ENCODE assay signal across 17 cellular contexts in the genomic region with DNA sequence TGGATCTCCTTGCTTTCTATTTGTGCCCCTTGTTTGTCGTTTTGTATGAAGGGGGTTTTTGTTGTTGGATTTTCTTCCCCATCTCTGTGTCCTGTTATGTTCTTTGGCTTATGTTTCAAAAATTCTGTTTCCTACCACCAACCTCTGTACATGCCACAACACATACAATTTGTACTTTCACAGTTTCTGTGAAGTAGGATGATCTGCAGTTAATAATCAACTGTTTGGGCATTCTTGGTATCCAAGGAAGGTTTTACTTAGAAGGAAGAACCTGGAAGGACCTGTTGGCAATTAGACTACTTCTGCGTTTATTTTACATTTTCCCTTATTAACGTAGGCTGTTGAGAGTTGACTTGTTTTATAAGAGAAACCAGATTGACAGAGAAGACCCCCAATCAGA. TPM values are rescaled to one million over a fixed set of nuclear protein-coding genes. Genes with fewer than 3 reads are reported as not detected.
DNase-seq lines count a peak whose midpoint lies in the region; ATAC-seq, FAIRE-seq and TF ChIP-seq lines count a peak whose summit lies in the region.
"Had no signal": no experiment of that assay in that cellular context is flagged by ENCODE, and none has a peak within 500 bp of the region (broad histone marks: within the 10 kb centered on the region; RNA-seq: fewer than 3 reads in every experiment).

No MANE protein-coding gene starts in this region.

- POLR2A ChIA-PET in HepG2 (lab: Yijun Ruan, JAX) = interaction anchor here (1.5 to 1.7 kb wide), 2 partner anchors 9 to 43 kb away, joined by 6 to 8 read pairs; a partner anchor contains a TSS

- no peak for TF ChIP-seq POLR2A in HepG2 (IDR thresholded peaks at IDR 0.05; ENCODE audit: insufficient read depth in 1 of 2, low read depth in 2 of 2, low read length in 2 of 2)
- no peak for TF ChIP-seq POLR2A in right lobe of liver (IDR thresholded peaks at IDR 0.05)
- TF ChIP-seq POLR2A in breast epithelium (IDR thresholded peaks at IDR 0.05) = no peak
- no peak for TF ChIP-seq POLR2A in gastroesophageal sphincter (IDR thresholded peaks at IDR 0.05)

- CTCF ChIA-PET in HepG2 (lab: Yijun Ruan, JAX; ENCODE audit: low intra/inter-chr PET ratio, low total read pairs) = no interaction called here

- H3K4me1 ChIP-seq in HepG2 (ENCODE audit: insufficient read depth, low read length) = peaks cover 99% of the 10 kb centered on the region
- peaks cover 2 to 89% (median 26%) of the 10 kb centered on the region in 4 donors for H3K4me1 ChIP-seq in right lobe of liver
- H3K4me1 ChIP-seq in breast epithelium = peaks cover 1 to 17% of the 10 kb centered on the region in 2 donors
- peaks cover 9% of the 10 kb centered on the region for H3K4me1 ChIP-seq in urinary bladder (ENCODE audit: insufficient read depth)
- H3K4me1 ChIP-seq in gastroesophageal sphincter = peaks cover 37 to 100% (median 49%) of the 10 kb centered on the region in 3 donors

- H3K27me3 ChIP-seq in HepG2 (ENCODE audit: control insufficient read depth in 1 of 2, insufficient read depth in 2 of 2, low read length in 2 of 2) (no peaks in the 10 kb centered on the region), right lobe of liver (no peaks in the 10 kb centered on the region), breast epithelium (no peaks in the 10 kb centered on the region), gastroesophageal sphincter (no peaks in the 10 kb centered on the region)

- no peak for TF ChIP-seq RAD21 in HepG2 (CRISPR knock-in tag; IDR thresholded peaks at IDR 0.05)

- no peak for TF ChIP-seq CTCF in HepG2 (CRISPR knock-in tag; IDR thresholded peaks at IDR 0.05)
- no peak for TF ChIP-seq CTCF in right lobe of liver (IDR thresholded peaks at IDR 0.05)
- no peak for TF ChIP-seq CTCF in breast epithelium (IDR thresholded peaks at IDR 0.05)
- no peak for TF ChIP-seq CTCF in gastroesophageal sphincter (IDR thresholded peaks at IDR 0.05)

- ATAC-seq in HepG2 (no peak), right lobe of liver (no peak), gastroesophageal sphincter (no peak)
- ATAC-seq: left cardiac atrium had no signal

- no peak for FAIRE-seq in HepG2 (lab: Jason Lieb, UNC)

- peaks cover 98% of the 10 kb centered on the region for H4K20me1 ChIP-seq in HepG2 (ENCODE audit: insufficient read depth, low read length)

- peaks cover 0 to 6% of the 10 kb centered on the region in 2 experiments; a peak in 1 of 5 replicates for H3K36me3 ChIP-seq in HepG2 (replicated peaks in 1 of 2; ENCODE audit: control insufficient read depth in 1 of 2, insufficient read depth in 2 of 2, low read length in 2 of 2)
- H3K36me3 ChIP-seq in right lobe of liver = no peaks in the 10 kb centered on the region
- H3K36me3 ChIP-seq in breast epithelium = no peaks in the 10 kb centered on the region
- H3K36me3 ChIP-seq in urinary bladder (ENCODE audit: insufficient read depth) = no peaks in the 10 kb centered on the region
- no peaks in the 10 kb centered on the region for H3K36me3 ChIP-seq in gastroesophageal sphincter

- intact Hi-C loops in HepG2 (cut with micrococcal nuclease; ENCODE audit: unreplicated experiment) (no loop called here), right lobe of liver (cut with DNase I) (no loop called here), breast epithelium (cut with DNase I; ENCODE audit: low total_unique reads) (no loop called here)

- H3K4me3 ChIP-seq in HepG2 (replicated peaks in 1 of 3; ENCODE audit: insufficient read depth in 1 of 3, low read depth in 2 of 3, low read length in 3 of 3) = no peak overlapping the region
- no peak overlapping the region for H3K4me3 ChIP-seq in right lobe of liver
- no peak overlapping the region for H3K4me3 ChIP-seq in breast epithelium
- H3K4me3 ChIP-seq in urinary bladder (ENCODE audit: low read depth, low read length) = no peak overlapping the region
- no peak overlapping the region for H3K4me3 ChIP-seq in gastroesophageal sphincter
- H3K4me3 ChIP-seq: skin epidermis had no signal

- BruUV-seq in HepG2 (replicated peaks; lab: Mats Ljungman, UMichigan) = no TSS peak

- no peaks in the 10 kb centered on the region for H3K9me3 ChIP-seq in HepG2 (ENCODE audit: low read length)
- no peaks in the 10 kb centered on the region for H3K9me3 ChIP-seq in right lobe of liver
- H3K9me3 ChIP-seq in breast epithelium = no peaks in the 10 kb centered on the region
- H3K9me3 ChIP-seq in gastroesophageal sphincter = no peaks in the 10 kb centered on the region

- H2AFZ ChIP-seq in HepG2 (ENCODE audit: low read length) = no peak overlapping the region

- peaks cover 99% of the 10 kb centered on the region for H3K79me2 ChIP-seq in HepG2 (ENCODE audit: insufficient read depth, low read length)

- TF ChIP-seq EP300 in HepG2 (IDR thresholded peaks at IDR 0.05; ENCODE audit: low read depth in 2 of 2, low read length in 2 of 2) (no peak), HepG2 (CRISPR knock-in tag; IDR thresholded peaks at IDR 0.05; ENCODE audit: borderline replicate concordance) (no peak), gastroesophageal sphincter (IDR thresholded peaks at IDR 0.05) (no peak)

- peak overlapping the region; percentile 30; the same call in 1 of the 2 replicates for H3K4me2 ChIP-seq in HepG2 (ENCODE audit: low read depth, low read length)

- H3K27ac ChIP-seq in HepG2 (ENCODE audit: extremely low read length, insufficient read depth, low read length) (no peak overlapping the region), right lobe of liver (no peak overlapping the region), breast epithelium (peak overlapping the region; percentile 2 to 54), urinary bladder (ENCODE audit: low read depth) (peak overlapping the region; percentile 23), gastroesophageal sphincter (peak overlapping the region in 1 of 4 donors; percentile 21)
- H3K27ac ChIP-seq: HL-60 had no signal

- in situ Hi-C loops in HepG2 (cut with HindIII; ENCODE audit: extremely low pct_ligation_motif_present, low pct_unique_long_range_greater_than_20kb) = no loop called here

- DNase-seq in HepG2 (ENCODE audit: low spot score) = no peak
- no peak for DNase-seq in right lobe of liver
- DNase-seq in breast epithelium (ENCODE audit: low spot score in 2 of 2) = no peak
- peak; percentile 28 for DNase-seq in left kidney (ENCODE audit: low read depth, low spot score)
- no peak for DNase-seq in NCI-H2227 treated with DMSO at 0.1 percent for 48 hours (lab: John Stamatoyannopoulos, UW)
- DNase-seq in GM03348 (ENCODE audit: low spot score) = no peak
- DNase-seq: activated CD4-positive, alpha-beta T cell treated with anti-CD3 and anti-CD28 coated beads, Interleukin-2, amount 50 U/mL, for 48 hours; effector memory CD4-positive, alpha-beta T cell; left cardiac atrium; naive B cell; NCI-H2081 treated with DMSO at 0.1 percent for 48 hours; SHP77 treated with DMSO at 0.1 percent for 48 hours; substantia nigra had no signal

- no peak overlapping the region for H3K9ac ChIP-seq in HepG2 (ENCODE audit: insufficient read depth, low read depth, low read length)

- 48% methylated on average over 3 of the region's 3 CpGs for WGBS in HepG2 (ENCODE audit: low lambda C conversion rate)
- WGBS in right lobe of liver (ENCODE audit: insufficient coverage, low coverage, low lambda C conversion rate, missing lambda C conversion rate) = 38% methylated on average over 3 of the region's 3 CpGs
- 55% methylated on average over 3 of the region's 3 CpGs for WGBS in urinary bladder
- WGBS in gastroesophageal sphincter (ENCODE audit: low coverage in 1 of 2), 2 donors = 30 to 49% methylated on average over 3 of the region's 3 CpGs

RNA-seq across cellular contexts. Expression of a gene that starts 8.3 kb away (rescaled TPM):
- total RNA-seq in HepG2 (2016; rRNA removed; fragmentation: Illumina TruSeq; extraction: Trizol) = 40.6 and 46.8 TPM in 2 replicates
- 26.3 and 27.9 TPM in 2 replicates for total RNA-seq in HepG2 (2016; cell fraction: cytosol; rRNA removed; fragmentation: Illumina TruSeq; extraction: Trizol; ENCODE audit: low read depth)
- total RNA-seq in HepG2 (2016; cell fraction: insoluble cytoplasmic fraction; rRNA removed; fragmentation: Illumina TruSeq; extraction: Trizol) = 35.8 and 43.9 TPM in 2 replicates
- 26.2 and 27.3 TPM in 2 replicates for total RNA-seq in HepG2 (2016; cell fraction: membrane; rRNA removed; fragmentation: Illumina TruSeq; extraction: Trizol)
- total RNA-seq in HepG2 (2016; cell fraction: nucleus; rRNA removed; fragmentation: Illumina TruSeq; extraction: Trizol) = 98.3 and 114 TPM in 2 replicates
- 79.8 and 95.8 TPM in 2 replicates for polyA plus RNA-seq in HepG2 (2011; rRNA removed)
- 26.9 and 32.4 TPM in 2 replicates for polyA plus RNA-seq in HepG2 (2011; cell fraction: cytosol; rRNA removed)
- 146 and 182 TPM in 2 replicates for polyA plus RNA-seq in HepG2 (2011; cell fraction: nucleus; rRNA removed)
- polyA plus RNA-seq in HepG2 (2012) = 71.2 and 71.4 TPM in 2 replicates
- 1.9 and 2.5 TPM in 2 replicates for polyA plus RNA-seq in HepG2 (2016; cell fraction: cytosol; fragmentation: Illumina TruSeq; extraction: Trizol; ENCODE audit: low read depth)
- 30.4 and 34.5 TPM in 2 replicates for polyA plus RNA-seq in HepG2 (2016; cell fraction: insoluble cytoplasmic fraction; fragmentation: Illumina TruSeq; extraction: Trizol; ENCODE audit: low read depth)
- polyA plus RNA-seq in HepG2 (2016; cell fraction: membrane; fragmentation: Illumina TruSeq; extraction: Trizol; ENCODE audit: low read depth) = 7.4 and 7.5 TPM in 2 replicates
- 137 and 159 TPM in 2 replicates for polyA plus RNA-seq in HepG2 (2016; cell fraction: nucleus; fragmentation: Illumina TruSeq; extraction: Trizol; ENCODE audit: insufficient read depth, low read depth)
- 83.8 and 106 TPM in 2 replicates for polyA minus RNA-seq in HepG2 (2011; rRNA and poly(A)+ RNA removed; ENCODE audit: low replicate concordance)
- 48.4 and 58.5 TPM in 2 replicates for polyA minus RNA-seq in HepG2 (2011; cell fraction: cytosol; rRNA and poly(A)+ RNA removed)
- polyA minus RNA-seq in HepG2 (2011; cell fraction: nucleus; rRNA and poly(A)+ RNA removed) = 243 and 288 TPM in 2 replicates
- 10 to 100 TPM; 38.7 to 71.4 (median 52.3) TPM for total RNA-seq in right lobe of liver
- total RNA-seq in breast epithelium = 100 to 1,000 TPM in 2 of 3 donors, 10 to 100 TPM in 1; 63.0 to 135 (median 118) TPM
- 119 TPM for total RNA-seq in urinary bladder
- 39.7 TPM for polyA plus RNA-seq in urinary bladder
- total RNA-seq in gastroesophageal sphincter = 10 to 100 TPM; 51.5 to 95.3 (median 76.8) TPM

RNA-seq across cellular contexts. Expression of a gene that starts 42.9 kb away (rescaled TPM):
- 44.1 and 62.4 TPM in 2 replicates for total RNA-seq in HepG2 (2016; rRNA removed; fragmentation: Illumina TruSeq; extraction: Trizol)
- 10.2 and 11.1 TPM in 2 replicates for total RNA-seq in HepG2 (2016; cell fraction: cytosol; rRNA removed; fragmentation: Illumina TruSeq; extraction: Trizol; ENCODE audit: low read depth)
- total RNA-seq in HepG2 (2016; cell fraction: insoluble cytoplasmic fraction; rRNA removed; fragmentation: Illumina TruSeq; extraction: Trizol) = 47.7 and 61.2 TPM in 2 replicates
- 24.6 and 30.2 TPM in 2 replicates for total RNA-seq in HepG2 (2016; cell fraction: membrane; rRNA removed; fragmentation: Illumina TruSeq; extraction: Trizol)
- total RNA-seq in HepG2 (2016; cell fraction: nucleus; rRNA removed; fragmentation: Illumina TruSeq; extraction: Trizol) = 22.3 and 26.8 TPM in 2 replicates
- polyA plus RNA-seq in HepG2 (2011; rRNA removed) = 27.5 and 31.2 TPM in 2 replicates
- polyA plus RNA-seq in HepG2 (2011; cell fraction: cytosol; rRNA removed) = 18.8 and 24.9 TPM in 2 replicates
- polyA plus RNA-seq in HepG2 (2011; cell fraction: nucleus; rRNA removed) = 16.7 and 17.6 TPM in 2 replicates
- 27.5 and 34.5 TPM in 2 replicates for polyA plus RNA-seq in HepG2 (2012)
- 4.9 and 5.9 TPM in 2 replicates for polyA plus RNA-seq in HepG2 (2016; cell fraction: cytosol; fragmentation: Illumina TruSeq; extraction: Trizol; ENCODE audit: low read depth)
- polyA plus RNA-seq in HepG2 (2016; cell fraction: insoluble cytoplasmic fraction; fragmentation: Illumina TruSeq; extraction: Trizol; ENCODE audit: low read depth) = 49.5 and 53.5 TPM in 2 replicates
- polyA plus RNA-seq in HepG2 (2016; cell fraction: membrane; fragmentation: Illumina TruSeq; extraction: Trizol; ENCODE audit: low read depth) = 11.9 and 13.1 TPM in 2 replicates
- 29.7 and 33.3 TPM in 2 replicates for polyA plus RNA-seq in HepG2 (2016; cell fraction: nucleus; fragmentation: Illumina TruSeq; extraction: Trizol; ENCODE audit: insufficient read depth, low read depth)
- 39.3 and 55.9 TPM in 2 replicates for polyA minus RNA-seq in HepG2 (2011; rRNA and poly(A)+ RNA removed; ENCODE audit: low replicate concordance)
- polyA minus RNA-seq in HepG2 (2011; cell fraction: cytosol; rRNA and poly(A)+ RNA removed) = 30.0 and 31.3 TPM in 2 replicates
- 23.6 and 35.3 TPM in 2 replicates for polyA minus RNA-seq in HepG2 (2011; cell fraction: nucleus; rRNA and poly(A)+ RNA removed)
- 10 to 100 TPM; 19.0 to 23.4 (median 21.2) TPM for total RNA-seq in right lobe of liver
- 10 to 100 TPM; 22.2 to 36.4 (median 25.2) TPM for total RNA-seq in breast epithelium
- total RNA-seq in urinary bladder = 49.0 TPM
- 32.2 TPM for polyA plus RNA-seq in urinary bladder
- 10 to 100 TPM; 18.8 to 32.1 (median 25.8) TPM for total RNA-seq in gastroesophageal sphincter

Comparison
In these comparisons a context has a peak if more than half of its experiments do, and no peak if none do; other contexts are left out.
1. H3K27ac ChIP-seq: peak in breast epithelium (2 of 2) and urinary bladder (single experiment); none in HepG2 (single experiment) and right lobe of liver (0 of 3).